ENCODE assay signal across 1 cellular context in the genomic region with DNA sequence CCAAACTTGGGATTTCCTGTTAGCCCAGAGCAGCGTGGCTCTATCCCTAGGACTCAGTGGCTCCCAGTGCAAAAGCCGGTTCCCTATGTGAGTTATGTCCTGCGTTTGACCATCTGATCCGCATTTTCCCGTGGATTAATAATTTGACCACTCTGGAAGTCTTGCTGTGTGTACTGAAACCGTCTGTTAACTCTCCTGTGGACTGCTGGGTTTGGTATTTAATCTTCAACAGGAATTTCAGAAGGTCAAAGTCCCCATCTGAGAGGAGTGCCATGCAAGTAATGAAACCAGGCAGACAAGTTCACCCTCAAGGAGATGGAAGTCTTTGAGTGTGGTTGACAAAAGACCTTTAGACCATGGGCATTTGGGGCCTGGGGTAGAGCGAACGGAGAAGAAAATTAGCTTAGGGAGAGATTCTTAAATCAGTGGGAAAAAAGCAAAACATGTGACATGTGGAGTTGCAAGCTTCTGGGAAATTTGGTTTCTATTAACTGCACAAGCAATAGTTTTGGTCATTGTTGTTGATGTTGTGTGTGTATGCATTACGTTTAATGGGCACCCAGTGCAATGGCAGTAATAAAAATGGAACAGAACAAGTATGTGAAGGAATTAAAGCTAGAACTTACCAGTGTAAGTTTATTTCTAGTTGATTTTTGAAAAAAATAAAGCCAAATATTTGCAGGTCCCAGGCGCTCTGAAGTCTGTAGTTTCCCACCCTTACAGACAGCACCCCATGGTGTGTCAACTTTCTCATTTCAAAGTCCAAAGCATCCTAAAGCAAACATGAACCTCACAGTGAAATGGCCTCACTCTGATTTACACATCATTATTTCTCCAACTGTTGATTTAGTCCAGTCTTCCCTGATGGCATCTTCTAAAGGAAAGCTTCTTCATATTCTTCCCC.
TF ChIP-seq lines count a peak whose summit lies in the region.

No MANE protein-coding gene starts in this region.

TF ChIP-seq in GM23338, 12 proteins besides CTCF, POLR2A, EP300 and RAD21 (continued from another document):
- TF ChIP-seq, protein P1, sequence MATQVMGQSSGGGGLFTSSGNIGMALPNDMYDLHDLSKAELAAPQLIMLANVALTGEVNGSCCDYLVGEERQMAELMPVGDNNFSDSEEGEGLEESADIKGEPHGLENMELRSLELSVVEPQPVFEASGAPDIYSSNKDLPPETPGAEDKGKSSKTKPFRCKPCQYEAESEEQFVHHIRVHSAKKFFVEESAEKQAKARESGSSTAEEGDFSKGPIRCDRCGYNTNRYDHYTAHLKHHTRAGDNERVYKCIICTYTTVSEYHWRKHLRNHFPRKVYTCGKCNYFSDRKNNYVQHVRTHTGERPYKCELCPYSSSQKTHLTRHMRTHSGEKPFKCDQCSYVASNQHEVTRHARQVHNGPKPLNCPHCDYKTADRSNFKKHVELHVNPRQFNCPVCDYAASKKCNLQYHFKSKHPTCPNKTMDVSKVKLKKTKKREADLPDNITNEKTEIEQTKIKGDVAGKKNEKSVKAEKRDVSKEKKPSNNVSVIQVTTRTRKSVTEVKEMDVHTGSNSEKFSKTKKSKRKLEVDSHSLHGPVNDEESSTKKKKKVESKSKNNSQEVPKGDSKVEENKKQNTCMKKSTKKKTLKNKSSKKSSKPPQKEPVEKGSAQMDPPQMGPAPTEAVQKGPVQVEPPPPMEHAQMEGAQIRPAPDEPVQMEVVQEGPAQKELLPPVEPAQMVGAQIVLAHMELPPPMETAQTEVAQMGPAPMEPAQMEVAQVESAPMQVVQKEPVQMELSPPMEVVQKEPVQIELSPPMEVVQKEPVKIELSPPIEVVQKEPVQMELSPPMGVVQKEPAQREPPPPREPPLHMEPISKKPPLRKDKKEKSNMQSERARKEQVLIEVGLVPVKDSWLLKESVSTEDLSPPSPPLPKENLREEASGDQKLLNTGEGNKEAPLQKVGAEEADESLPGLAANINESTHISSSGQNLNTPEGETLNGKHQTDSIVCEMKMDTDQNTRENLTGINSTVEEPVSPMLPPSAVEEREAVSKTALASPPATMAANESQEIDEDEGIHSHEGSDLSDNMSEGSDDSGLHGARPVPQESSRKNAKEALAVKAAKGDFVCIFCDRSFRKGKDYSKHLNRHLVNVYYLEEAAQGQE (IDR thresholded peaks at IDR 0.05; ENCODE audit: unreplicated experiment) = no peak
- no peak for TF ChIP-seq EZH2 (IDR thresholded peaks at IDR 0.05; ENCODE audit: low read depth, unreplicated experiment)
- TF ChIP-seq ZNF331 (CRISPR knock-in tag; IDR thresholded peaks at IDR 0.05; ENCODE audit: low read depth) = no peak
- no peak for TF ChIP-seq NANOG (IDR thresholded peaks at IDR 0.05; ENCODE audit: borderline replicate concordance)
- TF ChIP-seq, protein P2, sequence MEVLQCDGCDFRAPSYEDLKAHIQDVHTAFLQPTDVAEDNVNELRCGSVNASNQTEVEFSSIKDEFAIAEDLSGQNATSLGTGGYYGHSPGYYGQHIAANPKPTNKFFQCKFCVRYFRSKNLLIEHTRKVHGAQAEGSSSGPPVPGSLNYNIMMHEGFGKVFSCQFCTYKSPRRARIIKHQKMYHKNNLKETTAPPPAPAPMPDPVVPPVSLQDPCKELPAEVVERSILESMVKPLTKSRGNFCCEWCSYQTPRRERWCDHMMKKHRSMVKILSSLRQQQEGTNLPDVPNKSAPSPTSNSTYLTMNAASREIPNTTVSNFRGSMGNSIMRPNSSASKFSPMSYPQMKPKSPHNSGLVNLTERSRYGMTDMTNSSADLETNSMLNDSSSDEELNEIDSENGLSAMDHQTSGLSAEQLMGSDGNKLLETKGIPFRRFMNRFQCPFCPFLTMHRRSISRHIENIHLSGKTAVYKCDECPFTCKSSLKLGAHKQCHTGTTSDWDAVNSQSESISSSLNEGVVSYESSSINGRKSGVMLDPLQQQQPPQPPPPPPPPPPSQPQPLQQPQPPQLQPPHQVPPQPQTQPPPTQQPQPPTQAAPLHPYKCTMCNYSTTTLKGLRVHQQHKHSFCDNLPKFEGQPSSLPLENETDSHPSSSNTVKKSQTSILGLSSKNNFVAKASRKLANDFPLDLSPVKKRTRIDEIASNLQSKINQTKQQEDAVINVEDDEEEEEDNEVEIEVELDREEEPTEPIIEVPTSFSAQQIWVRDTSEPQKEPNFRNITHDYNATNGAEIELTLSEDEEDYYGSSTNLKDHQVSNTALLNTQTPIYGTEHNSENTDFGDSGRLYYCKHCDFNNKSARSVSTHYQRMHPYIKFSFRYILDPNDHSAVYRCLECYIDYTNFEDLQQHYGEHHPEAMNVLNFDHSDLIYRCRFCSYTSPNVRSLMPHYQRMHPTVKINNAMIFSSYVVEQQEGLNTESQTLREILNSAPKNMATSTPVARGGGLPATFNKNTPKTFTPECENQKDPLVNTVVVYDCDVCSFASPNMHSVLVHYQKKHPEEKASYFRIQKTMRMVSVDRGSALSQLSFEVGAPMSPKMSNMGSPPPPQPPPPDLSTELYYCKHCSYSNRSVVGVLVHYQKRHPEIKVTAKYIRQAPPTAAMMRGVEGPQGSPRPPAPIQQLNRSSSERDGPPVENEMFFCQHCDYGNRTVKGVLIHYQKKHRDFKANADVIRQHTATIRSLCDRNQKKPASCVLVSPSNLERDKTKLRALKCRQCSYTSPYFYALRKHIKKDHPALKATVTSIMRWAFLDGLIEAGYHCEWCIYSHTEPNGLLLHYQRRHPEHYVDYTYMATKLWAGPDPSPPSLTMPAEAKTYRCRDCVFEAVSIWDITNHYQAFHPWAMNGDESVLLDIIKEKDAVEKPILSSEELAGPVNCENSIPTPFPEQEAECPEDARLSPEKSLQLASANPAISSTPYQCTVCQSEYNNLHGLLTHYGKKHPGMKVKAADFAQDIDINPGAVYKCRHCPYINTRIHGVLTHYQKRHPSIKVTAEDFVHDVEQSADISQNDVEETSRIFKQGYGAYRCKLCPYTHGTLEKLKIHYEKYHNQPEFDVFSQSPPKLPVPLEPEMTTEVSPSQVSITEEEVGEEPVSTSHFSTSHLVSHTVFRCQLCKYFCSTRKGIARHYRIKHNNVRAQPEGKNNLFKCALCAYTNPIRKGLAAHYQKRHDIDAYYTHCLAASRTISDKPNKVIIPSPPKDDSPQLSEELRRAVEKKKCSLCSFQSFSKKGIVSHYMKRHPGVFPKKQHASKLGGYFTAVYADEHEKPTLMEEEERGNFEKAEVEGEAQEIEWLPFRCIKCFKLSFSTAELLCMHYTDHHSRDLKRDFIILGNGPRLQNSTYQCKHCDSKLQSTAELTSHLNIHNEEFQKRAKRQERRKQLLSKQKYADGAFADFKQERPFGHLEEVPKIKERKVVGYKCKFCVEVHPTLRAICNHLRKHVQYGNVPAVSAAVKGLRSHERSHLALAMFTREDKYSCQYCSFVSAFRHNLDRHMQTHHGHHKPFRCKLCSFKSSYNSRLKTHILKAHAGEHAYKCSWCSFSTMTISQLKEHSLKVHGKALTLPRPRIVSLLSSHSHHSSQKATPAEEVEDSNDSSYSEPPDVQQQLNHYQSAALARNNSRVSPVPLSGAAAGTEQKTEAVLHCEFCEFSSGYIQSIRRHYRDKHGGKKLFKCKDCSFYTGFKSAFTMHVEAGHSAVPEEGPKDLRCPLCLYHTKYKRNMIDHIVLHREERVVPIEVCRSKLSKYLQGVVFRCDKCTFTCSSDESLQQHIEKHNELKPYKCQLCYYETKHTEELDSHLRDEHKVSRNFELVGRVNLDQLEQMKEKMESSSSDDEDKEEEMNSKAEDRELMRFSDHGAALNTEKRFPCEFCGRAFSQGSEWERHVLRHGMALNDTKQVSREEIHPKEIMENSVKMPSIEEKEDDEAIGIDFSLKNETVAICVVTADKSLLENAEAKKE (CRISPR knock-in tag; IDR thresholded peaks at IDR 0.05) = no peak
- no peak for TF ChIP-seq STAT1 (IDR thresholded peaks at IDR 0.05; ENCODE audit: unreplicated experiment)
- TF ChIP-seq EZH2phosphoT487 (IDR thresholded peaks at IDR 0.05; ENCODE audit: unreplicated experiment) = no peak
- no peak for TF ChIP-seq ETS1 (IDR thresholded peaks at IDR 0.05)
- TF ChIP-seq ZNF114 (CRISPR knock-in tag; IDR thresholded peaks at IDR 0.05) = no peak
TF ChIP-seq in GM23338: peak in this region for 0.
